24 cellular contexts compared by ENCODE assay signal in the genomic region with DNA sequence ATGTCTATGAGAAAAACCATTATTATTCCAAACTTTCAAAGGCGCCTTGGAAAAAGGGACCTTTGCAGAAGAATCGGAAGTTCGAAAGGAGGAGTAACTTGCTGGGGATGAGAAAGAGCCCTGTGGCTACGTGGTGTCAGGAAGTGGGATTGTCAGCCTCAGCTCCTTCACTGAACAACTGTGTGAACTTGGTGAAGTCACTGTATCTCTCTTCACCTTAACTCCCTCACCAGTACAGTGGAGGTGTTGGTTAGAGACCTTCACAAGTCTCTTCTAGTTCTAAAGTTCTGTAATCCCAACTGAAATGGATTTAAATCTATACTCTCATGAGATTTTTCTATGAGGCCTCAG.
"Had no signal": no experiment of that assay in that cellular context is flagged by ENCODE, and none has a peak within 500 bp of the region (broad histone marks: within the 10 kb centered on the region; RNA-seq: fewer than 3 reads in every experiment).

No MANE protein-coding gene starts in this region.

- H3K9me3 ChIP-seq: colonic mucosa, gastrocnemius medialis, heart right ventricle, left lung, right lobe of liver, stomach, testis, tibial artery had no signal

- H3K27ac ChIP-seq: colonic mucosa, gastrocnemius medialis, heart right ventricle, left lung, neural progenitor cell, parathyroid adenoma, right lobe of liver, stomach, testis, tibial artery had no signal

- H2AFZ ChIP-seq: neural progenitor cell, parathyroid adenoma had no signal

- H3K79me2 ChIP-seq: parathyroid adenoma had no signal

- ATAC-seq: gastrocnemius medialis; heart right ventricle; left lung; naive thymus-derived CD4-positive, alpha-beta T cell; right lobe of liver; stimulated activated effector memory CD8-positive, alpha-beta T cell treated with anti-CD3 and anti-CD28 coated beads, Interleukin-12 subunit alpha, Interleukin-12 subunit beta, amount 100 ng/mL, for 72 hours had no signal

- H3K9ac ChIP-seq: neural progenitor cell, parathyroid adenoma had no signal

- H3K4me1 ChIP-seq: colonic mucosa, gastrocnemius medialis, heart right ventricle, left lung, parathyroid adenoma, right lobe of liver, stomach, testis, tibial artery had no signal

- H3K4me3 ChIP-seq: colonic mucosa, gastrocnemius medialis, heart right ventricle, left lung, neural progenitor cell, right lobe of liver, stomach, testis, tibial artery had no signal

- H3K27me3 ChIP-seq: colonic mucosa, gastrocnemius medialis, left lung, neural progenitor cell, right lobe of liver, stomach, testis, tibial artery had no signal

- DNase-seq: colonic mucosa; effector CD8-positive, alpha-beta T cell; endodermal cell; erythroblast; gastrocnemius medialis; heart right ventricle; hippocampal formation; immature natural killer cell; islet precursor cell; left lung; mesendoderm; midbrain; naive thymus-derived CD4-positive, alpha-beta T cell; right lobe of liver; small intestine; stimulated activated CD4-positive, alpha-beta T cell treated with anti-CD3 and anti-CD28 coated beads, Interleukin-2, amount 100 ng/mL, for 24 hours; stimulated activated CD4-positive, alpha-beta T cell treated with anti-CD3 and anti-CD28 coated beads, Interleukin-4, amount 100 ng/mL, for 24 hours; stimulated activated naive CD4-positive, alpha-beta T cell treated with Interleukin-2 at 50 U/mL for 16 hours; stomach; testis; tibial artery had no signal

- FAIRE-seq: small intestine had no signal

- H3K36me3 ChIP-seq: colonic mucosa, gastrocnemius medialis, heart right ventricle, left lung, neural progenitor cell, right lobe of liver, stomach, tibial artery had no signal
